ENCODE assay signal across 26 cellular contexts in the genomic region with DNA sequence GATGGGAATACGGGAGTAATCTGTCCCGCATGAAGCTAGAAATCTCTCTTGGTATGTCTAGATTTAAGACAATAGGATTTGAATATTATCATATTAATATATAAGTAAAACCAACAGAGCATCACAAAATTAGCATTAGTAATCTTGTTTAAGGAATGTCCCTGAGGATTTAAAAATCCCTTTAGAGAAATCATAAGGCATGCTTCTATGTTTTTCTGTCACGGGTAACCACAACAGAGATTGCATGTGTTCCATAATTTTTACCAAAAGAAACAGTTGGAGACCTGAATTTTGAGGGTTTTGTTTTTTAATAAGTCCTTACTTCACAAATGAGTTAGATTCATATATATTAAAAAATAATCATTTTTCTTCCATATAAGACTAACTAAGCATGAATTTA.
"Had no signal": no experiment of that assay in that cellular context is flagged by ENCODE, and none has a peak within 500 bp of the region (broad histone marks: within the 10 kb centered on the region; RNA-seq: fewer than 3 reads in every experiment).

No MANE protein-coding gene starts in this region.

- H3K9me3 ChIP-seq: colonic mucosa, esophagus muscularis mucosa, gastrocnemius medialis, lower lobe of right lung, mucosa of descending colon had no signal

- H3K4me1 ChIP-seq: colonic mucosa had no signal

- H3K36me3 ChIP-seq: colonic mucosa, esophagus muscularis mucosa, gastrocnemius medialis, lower lobe of right lung had no signal

- DNase-seq: colonic mucosa; cortex of kidney; effector CD8-positive, alpha-beta T cell; effector memory CD8-positive, alpha-beta T cell; endodermal cell; erythroblast; foreskin fibroblast; foreskin melanocyte; gastrocnemius medialis; glutamatergic neuron; head of caudate nucleus; hypothalamus; immature natural killer cell; islet precursor cell; kidney; kidney glomerular epithelial cell; left colon; left ventricle myocardium superior; lower lobe of right lung; mesenchymal stem cell; mucosa of descending colon; naive B cell had no signal

- H3K4me3 ChIP-seq: colonic mucosa, esophagus muscularis mucosa, gastrocnemius medialis, hepatocyte, lower lobe of right lung, mucosa of descending colon had no signal

- H3K27me3 ChIP-seq: colonic mucosa, esophagus muscularis mucosa, gastrocnemius medialis, hepatocyte had no signal

- ATAC-seq: effector memory CD8-positive, alpha-beta T cell; gastrocnemius medialis; left colon; left lobe of liver; left ventricle myocardium superior; lower lobe of right lung; mucosa of descending colon had no signal

- H3K27ac ChIP-seq: colonic mucosa, epithelial cell of prostate, esophagus muscularis mucosa, gastrocnemius medialis, hepatocyte, lower lobe of right lung had no signal
